In the genomic region with DNA sequence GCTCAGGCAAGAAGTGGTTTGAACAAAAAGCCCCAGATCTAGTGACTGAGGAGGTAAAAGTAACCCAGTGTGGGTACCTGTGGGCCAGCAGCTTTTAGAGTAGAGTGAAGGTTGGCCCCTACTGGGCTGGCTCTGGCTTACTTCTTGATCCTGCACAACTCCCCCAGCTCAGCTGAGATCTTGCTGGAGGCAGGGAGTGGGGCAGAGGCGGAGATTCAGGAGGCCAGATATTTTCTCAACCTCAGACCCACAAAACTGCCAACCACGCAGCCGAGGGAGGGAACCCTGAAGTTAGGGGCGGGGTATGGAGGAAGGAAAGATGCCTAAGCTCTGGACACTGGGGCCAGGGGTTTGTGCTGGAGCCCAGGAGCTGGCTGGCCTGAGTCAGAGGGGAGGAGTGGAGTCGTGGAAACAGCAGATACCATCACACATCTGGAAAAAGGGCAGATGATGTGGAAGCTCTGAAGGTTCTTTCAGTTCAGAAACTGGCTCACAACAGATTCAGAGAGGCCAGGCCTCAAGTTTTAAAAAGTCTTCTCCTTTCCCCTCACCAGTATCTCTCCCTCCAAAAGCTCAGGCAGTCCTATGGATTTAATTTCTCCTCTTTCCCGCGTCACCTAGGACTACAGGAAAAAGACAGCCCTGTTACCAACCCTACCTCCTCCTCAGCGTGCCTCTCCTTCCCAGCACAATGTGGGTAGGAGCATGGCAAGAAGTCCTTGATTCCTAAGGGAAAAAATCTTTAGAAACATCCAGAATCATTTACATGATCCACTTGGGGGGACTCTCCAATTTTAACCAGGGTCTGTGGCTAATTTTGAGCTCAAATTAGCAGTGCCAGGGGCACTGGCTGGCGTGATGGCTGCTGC, we compare ENCODE assay signal across 10 cellular contexts. TPM values are rescaled to one million over a fixed set of nuclear protein-coding genes. Genes with fewer than 3 reads are reported as not detected.
A peak's percentile ranks its signal among the peaks of the same experiment; 100 is the strongest.
DNase-seq lines count a peak whose midpoint lies in the region; ATAC-seq and TF ChIP-seq lines count a peak whose summit lies in the region.
"Had no signal": no experiment of that assay in that cellular context is flagged by ENCODE, and none has a peak within 500 bp of the region (broad histone marks: within the 10 kb centered on the region; RNA-seq: fewer than 3 reads in every experiment).

No MANE protein-coding gene starts in this region.

- H3K9me3 ChIP-seq in tibial artery: no peaks in the 10 kb centered on the region
- H3K9me3 ChIP-seq: Caco-2 had no signal

- peaks cover 0 to 19% (median 10%) of the 10 kb centered on the region in 3 donors for H3K36me3 ChIP-seq in tibial artery

- TF ChIP-seq CTCF in tibial artery (IDR thresholded peaks at IDR 0.05): no peak

- CTCF ChIA-PET in activated CD8-positive, alpha-beta T cell treated with anti-CD3 and anti-CD28 coated beads, Interleukin-2, amount 10 ng/mL, durations not matched to agents 7 days and 5 days (lab: Charles Lee): interaction anchor here (1.2 to 20.1 kb wide), 9 partner anchors 8 to 368 kb away, joined by 3 to 414 read pairs (median 15); partner anchors contain the start of gene MYO18A

- H3K27ac ChIP-seq in tibial artery: peak overlapping the region; percentile 72 to 88

- H3K9me3 Mint-ChIP-seq in activated T-cell treated with anti-CD3 and anti-CD28 coated beads, Interleukin-2, amount 50 U/mL, for 72 hours: no peaks in the 10 kb centered on the region
- no peaks in the 10 kb centered on the region for H3K9me3 Mint-ChIP-seq in activated CD8-positive, alpha-beta T cell treated with anti-CD3 and anti-CD28 coated beads, Interleukin-2, amount 10 ng/mL, durations not matched to agents 7 days and 5 days (ENCODE audit: insufficient read depth)

- H3K27me3 Mint-ChIP-seq in activated T-cell treated with anti-CD3 and anti-CD28 coated beads, Interleukin-2, amount 50 U/mL, for 72 hours (ENCODE audit: low read depth): no peaks in the 10 kb centered on the region
- H3K27me3 Mint-ChIP-seq in activated CD8-positive, alpha-beta T cell treated with anti-CD3 and anti-CD28 coated beads, Interleukin-2, amount 10 ng/mL, durations not matched to agents 7 days and 5 days (ENCODE audit: low read depth): no peaks in the 10 kb centered on the region

- peaks cover 2 to 3% of the 10 kb centered on the region in 2 donors for H3K36me3 Mint-ChIP-seq in activated T-cell treated with anti-CD3 and anti-CD28 coated beads, Interleukin-2, amount 50 U/mL, for 72 hours (ENCODE audit: insufficient read depth in 2 of 2)
- H3K36me3 Mint-ChIP-seq in activated CD8-positive, alpha-beta T cell treated with anti-CD3 and anti-CD28 coated beads, Interleukin-2, amount 10 ng/mL, durations not matched to agents 7 days and 5 days (ENCODE audit: low read depth): peaks cover 21% of the 10 kb centered on the region

- peak; percentile 63 to 65 for ATAC-seq in activated T-cell treated with anti-CD3 and anti-CD28 coated beads, Interleukin-2, amount 50 U/mL, for 72 hours (replicated peaks in 1 of 2)
- ATAC-seq in activated CD8-positive, alpha-beta T cell treated with anti-CD3 and anti-CD28 coated beads, Interleukin-2, amount 10 ng/mL, durations not matched to agents 7 days and 5 days: peak; percentile 26
- ATAC-seq in HG03108 (IDR thresholded peaks at IDR 0.05; ENCODE audit: unreplicated experiment): no peak

- POLR2A ChIA-PET in activated CD8-positive, alpha-beta T cell treated with anti-CD3 and anti-CD28 coated beads, Interleukin-2, amount 10 ng/mL, durations not matched to agents 7 days and 5 days (lab: Charles Lee): interaction anchor here (0.6 kb wide), 1 partner anchor 149 kb away, joined by 3 read pairs; no protein-coding TSS in a partner anchor

- no peak overlapping the region for H3K4me3 ChIP-seq in tibial artery

- H3K27ac Mint-ChIP-seq in activated T-cell treated with anti-CD3 and anti-CD28 coated beads, Interleukin-2, amount 50 U/mL, for 72 hours: peak overlapping the region; percentile 93
- H3K27ac Mint-ChIP-seq in activated CD8-positive, alpha-beta T cell treated with anti-CD3 and anti-CD28 coated beads, Interleukin-2, amount 10 ng/mL, durations not matched to agents 7 days and 5 days: peak overlapping the region; percentile 66

- H3K4me3 Mint-ChIP-seq in activated T-cell treated with anti-CD3 and anti-CD28 coated beads, Interleukin-2, amount 50 U/mL, for 72 hours: peak overlapping the region; percentile 41 to 79
- H3K4me3 Mint-ChIP-seq in activated CD8-positive, alpha-beta T cell treated with anti-CD3 and anti-CD28 coated beads, Interleukin-2, amount 10 ng/mL, durations not matched to agents 7 days and 5 days: no peak overlapping the region

- peaks cover 0 to 29% (median 24%) of the 10 kb centered on the region in 4 donors for H3K4me1 ChIP-seq in tibial artery
- H3K4me1 ChIP-seq: Caco-2 had no signal

- DNase-seq in activated T-cell treated with anti-CD3 and anti-CD28 coated beads, Interleukin-2, amount 50 U/mL, for 72 hours: no peak
- DNase-seq in activated T-cell treated with anti-CD3 and anti-CD28 coated beads for 4 hours: no peak
- no peak for DNase-seq in activated CD8-positive, alpha-beta T cell treated with anti-CD3 and anti-CD28 coated beads, Interleukin-2, amount 10 ng/mL, durations not matched to agents 7 days and 5 days
- peak; percentile 88 for DNase-seq in islet precursor cell
- DNase-seq in tibial artery: peak; percentile 54 to 80
- DNase-seq in dermis blood vessel endothelial cell: no peak
- DNase-seq in NCI-H1417 (lab: John Stamatoyannopoulos, UW): no peak
- DNase-seq: Caco-2, NCI-H1930 had no signal

- H3K27me3 ChIP-seq in tibial artery: no peaks in the 10 kb centered on the region

- intact Hi-C loops in tibial artery (cut with DNase I; ENCODE audit: low total_unique reads): no loop called here

- H3K4me1 Mint-ChIP-seq in activated T-cell treated with anti-CD3 and anti-CD28 coated beads, Interleukin-2, amount 50 U/mL, for 72 hours (ENCODE audit: low read depth): peaks cover 57% of the 10 kb centered on the region
- peaks cover 40% of the 10 kb centered on the region for H3K4me1 Mint-ChIP-seq in activated CD8-positive, alpha-beta T cell treated with anti-CD3 and anti-CD28 coated beads, Interleukin-2, amount 10 ng/mL, durations not matched to agents 7 days and 5 days (ENCODE audit: low read depth)

RNA-seq across cellular contexts. Expression of gene MYO18A, which starts 48.1 kb away (rescaled TPM):
- total RNA-seq in activated T-cell treated with anti-CD3 and anti-CD28 coated beads, Interleukin-2, amount 50 U/mL, for 72 hours: 10 to 100 TPM; 49.5 to 51.2 TPM
- total RNA-seq in activated CD8-positive, alpha-beta T cell treated with anti-CD3 and anti-CD28 coated beads, Interleukin-2, amount 10 ng/mL, durations not matched to agents 7 days and 5 days: 10 to 100 TPM; 53.4 to 53.8 TPM
- total RNA-seq in dermis blood vessel endothelial cell: 42.4 and 47.4 TPM in 2 replicates

Comparison
In these comparisons a context has a peak if more than half of its experiments do, and no peak if none do; other contexts are left out.
1. DNase-seq: peak in islet precursor cell (single experiment) and tibial artery (2 of 2); none in activated T-cell treated with anti-CD3 and anti-CD28 coated beads, Interleukin-2, amount 50 U/mL, for 72 hours (0 of 2), activated T-cell treated with anti-CD3 and anti-CD28 coated beads for 4 hours (single experiment), activated CD8-positive, alpha-beta T cell treated with anti-CD3 and anti-CD28 coated beads, Interleukin-2, amount 10 ng/mL, durations not matched to agents 7 days and 5 days (single experiment), dermis blood vessel endothelial cell (single experiment) and NCI-H1417 (0 of 3).